In the genomic region with DNA sequence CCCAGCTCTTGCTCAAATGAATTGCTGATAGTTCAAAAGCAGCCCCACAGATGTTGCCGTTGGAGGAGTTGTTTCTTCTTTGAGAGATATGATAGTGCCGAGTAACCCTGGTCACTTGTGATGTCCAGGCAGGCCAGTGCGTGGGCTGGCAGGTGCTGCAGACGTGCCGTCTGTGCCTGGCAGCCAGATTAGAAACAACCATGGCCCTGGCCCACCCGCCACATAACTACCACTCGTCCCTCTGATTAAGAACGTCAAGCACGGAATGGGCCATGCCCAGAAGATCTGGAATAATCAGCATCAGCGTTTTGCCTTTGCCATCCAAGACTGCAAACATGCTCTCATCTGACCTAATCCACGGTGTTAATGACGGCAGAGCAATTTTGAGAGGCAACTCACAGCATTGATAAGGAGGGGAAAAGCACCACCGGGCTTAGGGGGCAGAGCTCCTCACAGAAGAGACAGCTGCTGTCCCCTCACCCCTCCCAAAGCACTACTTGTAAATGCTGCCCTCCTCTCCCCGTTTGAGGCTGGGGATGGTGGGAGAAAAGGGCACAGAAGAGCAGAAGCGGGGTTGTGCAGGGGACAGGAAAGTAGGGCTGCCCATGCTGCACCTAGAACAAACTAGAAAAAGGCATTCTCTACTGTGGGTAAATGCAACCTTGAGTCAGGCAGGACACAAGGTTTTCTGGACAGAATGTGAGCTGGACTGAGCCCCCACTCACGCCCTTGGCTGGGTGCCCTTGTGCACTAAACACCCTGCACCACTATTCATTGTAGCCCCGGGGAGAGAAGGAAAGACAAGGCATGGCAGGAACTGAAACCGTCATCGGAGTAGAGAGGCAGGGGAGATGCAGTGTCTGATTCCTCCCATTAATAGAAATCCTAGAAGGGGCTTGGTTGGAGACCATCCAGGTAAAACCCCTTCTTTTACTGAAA, we compare ENCODE assay signal across 17 cellular contexts. TPM values are rescaled to one million over a fixed set of nuclear protein-coding genes. Genes with fewer than 3 reads are reported as not detected.
DNase-seq lines count a peak whose midpoint lies in the region; ATAC-seq, FAIRE-seq and TF ChIP-seq lines count a peak whose summit lies in the region.
"Had no signal": no experiment of that assay in that cellular context is flagged by ENCODE, and none has a peak within 500 bp of the region (broad histone marks: within the 10 kb centered on the region; RNA-seq: fewer than 3 reads in every experiment).

No MANE protein-coding gene starts in this region.

- H3K27me3 ChIP-seq in SK-N-SH (ENCODE audit: insufficient read depth) (0 out of 2 replicates have a peak, but pooled peaks cover under 1% of the 10 kb centered on the region), astrocyte (ENCODE audit: insufficient read depth, low read length) (peaks cover 3% of the 10 kb centered on the region), upper lobe of right lung (no peaks in the 10 kb centered on the region)

- peaks cover 4% of the 10 kb centered on the region for H3K36me3 Mint-ChIP-seq in astrocyte (ENCODE audit: low read depth, unreplicated experiment)

- H3K36me3 ChIP-seq in SK-N-SH (replicated peaks in 1 of 2; ENCODE audit: control insufficient read depth in 1 of 2, insufficient read depth in 2 of 2, low read length in 1 of 2) (no peaks in the 10 kb centered on the region), astrocyte (ENCODE audit: insufficient read depth, low read length) (no peaks in the 10 kb centered on the region), upper lobe of right lung (no peaks in the 10 kb centered on the region)

- no peaks in the 10 kb centered on the region for H3K9me2 ChIP-seq in SK-N-SH

- no peaks in the 10 kb centered on the region for H3K79me2 ChIP-seq in SK-N-SH (ENCODE audit: insufficient read depth)
- no peaks in the 10 kb centered on the region for H3K79me2 ChIP-seq in astrocyte (ENCODE audit: insufficient read depth, low read length)

- no peak for TF ChIP-seq EP300 in SK-N-SH (IDR thresholded peaks at IDR 0.05; ENCODE audit: borderline replicate concordance in 1 of 2, low read depth in 1 of 2, low read length in 1 of 2)

- H3K9ac ChIP-seq in SK-N-SH (no peak overlapping the region), astrocyte (ENCODE audit: low read length) (no peak overlapping the region)

- H3F3A ChIP-seq in SK-N-SH (replicated peaks; ENCODE audit: insufficient read depth) = peaks cover 4% of the 10 kb centered on the region

- FAIRE-seq in astrocyte (lab: Jason Lieb, UNC) = no peak
- FAIRE-seq: A549, GM12878, RCC 7860 had no signal

- POLR2A ChIA-PET in SK-N-SH (lab: Yijun Ruan, JAX) = no interaction called here

- H3K4me3 ChIP-seq in SK-N-SH (ENCODE audit: low read depth in 2 of 2, low read length in 1 of 2) (no peak overlapping the region), astrocyte (ENCODE audit: insufficient read depth, low read depth, low read length) (no peak overlapping the region), upper lobe of right lung (no peak overlapping the region)
- H3K4me3 ChIP-seq: A549, GM12878 had no signal

- no peaks in the 10 kb centered on the region for H3K9me3 ChIP-seq in SK-N-SH
- H3K9me3 ChIP-seq in astrocyte (ENCODE audit: insufficient read depth, low read depth, low read length) = no peaks in the 10 kb centered on the region
- H3K9me3 ChIP-seq in upper lobe of right lung = no peaks in the 10 kb centered on the region
- H3K9me3 ChIP-seq: A549, Caco-2 had no signal

- H3K27ac Mint-ChIP-seq in astrocyte (ENCODE audit: unreplicated experiment) = peak overlapping the region; percentile 56

- TF ChIP-seq CTCF in SK-N-SH (IDR thresholded peaks at IDR 0.05) = no peak
- no peak for TF ChIP-seq CTCF in astrocyte (IDR thresholded peaks at IDR 0.05; ENCODE audit: insufficient read depth, low read depth, low read length)
- TF ChIP-seq CTCF in upper lobe of right lung (IDR thresholded peaks at IDR 0.05) = no peak

- H2AFZ ChIP-seq in SK-N-SH (ENCODE audit: low read depth) (no peak overlapping the region), astrocyte (ENCODE audit: low read depth, low read length) (no peak overlapping the region)

- H3K27ac ChIP-seq in SK-N-SH (ENCODE audit: low read depth in 2 of 2, low read length in 1 of 2) = no peak overlapping the region
- no peak overlapping the region for H3K27ac ChIP-seq in astrocyte (ENCODE audit: low read depth, low read length)
- H3K27ac ChIP-seq in upper lobe of right lung = no peak overlapping the region
- H3K27ac ChIP-seq: A549 had no signal

- ATAC-seq in SK-N-SH treated with all-trans-retinoic acid at 6 μM for 48 hours (no peak), left ventricle myocardium superior (peak; percentile 45), upper lobe of right lung (no peak)
- ATAC-seq: A549, GM12878 had no signal

- peaks cover 12% of the 10 kb centered on the region for H3K4me1 Mint-ChIP-seq in astrocyte (ENCODE audit: low read depth, unreplicated experiment)

- no peak for TF ChIP-seq RAD21 in SK-N-SH (IDR thresholded peaks at IDR 0.05; ENCODE audit: low read length)

- H3K4me2 ChIP-seq in SK-N-SH = no peak overlapping the region
- H3K4me2 ChIP-seq in astrocyte (ENCODE audit: low read length) = no peak overlapping the region
- H3K4me2 ChIP-seq: A549 had no signal

- intact Hi-C loops in left ventricle myocardium superior (cut with micrococcal nuclease) = no loop called here
- intact Hi-C loops in upper lobe of right lung (cut with DNase I) = loop anchor here (5.0 kb wide), 1 partner anchor 77 kb away; no protein-coding TSS in a partner anchor

- CTCF ChIA-PET in SK-N-SH (lab: Yijun Ruan, JAX) = interaction anchor here (0.6 to 3.0 kb wide), 5 partner anchors 12 to 217 kb away, joined by 3 to 12 read pairs (median 4); no protein-coding TSS in a partner anchor

- peak; percentile 63 for DNase-seq in SK-N-SH
- DNase-seq in astrocyte (ENCODE audit: low read depth) = no peak
- DNase-seq in left ventricle myocardium superior = peak; percentile 84
- peak; percentile 25 for DNase-seq in upper lobe of right lung
- no peak for DNase-seq in NCI-H1694 (lab: John Stamatoyannopoulos, UW)
- DNase-seq in medulla oblongata (ENCODE audit: extremely low spot score) = no peak
- no peak for DNase-seq in cortex of kidney (lab: John Stamatoyannopoulos, UW)
- DNase-seq: Caco-2, NCI-H1436 treated with DMSO at 0.1 percent for 48 hours, NCI-H2081 treated with DMSO at 0.1 percent for 48 hours, NCI-H226, NCI-H748 treated with DMSO at 0.1 percent for 48 hours had no signal

- peaks cover 2% of the 10 kb centered on the region for H3K9me3 Mint-ChIP-seq in astrocyte (ENCODE audit: unreplicated experiment)

- peaks cover 43% of the 10 kb centered on the region for H3K27me3 Mint-ChIP-seq in astrocyte (ENCODE audit: low read depth, unreplicated experiment)

- H3K4me1 ChIP-seq in SK-N-SH (ENCODE audit: control insufficient read depth in 1 of 2, insufficient read depth in 2 of 2, low read depth in 1 of 2, low read length in 1 of 2) (peaks cover 0 to 28% of the 10 kb centered on the region in 2 experiments; a peak in 1 of 4 replicates), astrocyte (ENCODE audit: insufficient read depth, low read length) (peaks cover 15% of the 10 kb centered on the region), upper lobe of right lung (peaks cover 32% of the 10 kb centered on the region)
- H3K4me1 ChIP-seq: A549 had no signal

- 71% methylated on average over 14 of the region's 19 CpGs for WGBS in SK-N-SH (ENCODE audit: low lambda C conversion rate)

- H4K20me1 ChIP-seq in SK-N-SH (ENCODE audit: insufficient read depth) (no peaks in the 10 kb centered on the region), astrocyte (ENCODE audit: insufficient read depth, low read length) (no peaks in the 10 kb centered on the region)

- H3K4me3 Mint-ChIP-seq in astrocyte (ENCODE audit: unreplicated experiment) = no peak overlapping the region

TF ChIP-seq in SK-N-SH, 30 proteins besides CTCF, POLR2A, EP300 and RAD21 (continues in another document):
- no peak for TF ChIP-seq SIN3A (IDR thresholded peaks at IDR 0.05; ENCODE audit: borderline replicate concordance, low read depth, low read length)
- TF ChIP-seq GABPA (IDR thresholded peaks at IDR 0.05; ENCODE audit: low read depth) = no peak
- no peak for TF ChIP-seq EZH2phosphoT487 (IDR thresholded peaks at IDR 0.05; ENCODE audit: borderline replicate concordance, low read depth)
- no peak for TF ChIP-seq JUND (IDR thresholded peaks at IDR 0.05)
- no peak for TF ChIP-seq RFX5 (IDR thresholded peaks at IDR 0.05; ENCODE audit: low read length)
- TF ChIP-seq TCF12 (IDR thresholded peaks at IDR 0.05) = no peak
- TF ChIP-seq SMC3 (IDR thresholded peaks at IDR 0.05; ENCODE audit: low read depth, low read length) = no peak

TF ChIP-seq in SK-N-SH treated with all-trans-retinoic acid at 6 μM for 48 hours, 23 proteins besides CTCF, POLR2A, EP300 and RAD21 (continues in another document):
- TF ChIP-seq CSRNP3 (CRISPR knock-in tag; IDR thresholded peaks at IDR 0.05) = no peak

RNA-seq across cellular contexts. Expression of gene CPNE5, which starts 5.3 kb away (rescaled TPM):
- 0.30 and 0.47 TPM in 2 replicates for polyA plus RNA-seq in SK-N-SH (2012; rRNA removed)
- 0.21 and 0.25 TPM in 2 replicates for polyA plus RNA-seq in SK-N-SH (2012; cell fraction: cytosol; rRNA removed)
- polyA plus RNA-seq in SK-N-SH (2012; cell fraction: nucleus; rRNA removed) = 0.47 and 0.54 TPM in 2 replicates
- total RNA-seq in astrocyte (0.11 and 0.29 TPM in 2 replicates), left ventricle myocardium superior (20.4 TPM), upper lobe of right lung (2.3 TPM)
- total RNA-seq: Caco-2, LHCN-M2 had no signal

RNA-seq across cellular contexts. Expression of gene PPIL1, which starts 30.1 kb away (rescaled TPM):
- polyA plus RNA-seq in SK-N-SH (2012; rRNA removed) = 36.6 and 48.4 TPM in 2 replicates
- 49.9 and 53.0 TPM in 2 replicates for polyA plus RNA-seq in SK-N-SH (2012; cell fraction: cytosol; rRNA removed)
- polyA plus RNA-seq in SK-N-SH (2012; cell fraction: nucleus; rRNA removed) = 6.9 and 13.6 TPM in 2 replicates
- total RNA-seq in astrocyte (34.7 and 36.6 TPM in 2 replicates), left ventricle myocardium superior (60.3 TPM), upper lobe of right lung (15.7 TPM)

RNA-seq across cellular contexts. Expression of gene C6orf89, which starts 41.3 kb away (rescaled TPM):
- 20.4 and 29.8 TPM in 2 replicates for polyA plus RNA-seq in SK-N-SH (2012; rRNA removed)
- polyA plus RNA-seq in SK-N-SH (2012; cell fraction: cytosol; rRNA removed) = 21.5 and 24.8 TPM in 2 replicates
- 17.0 and 23.2 TPM in 2 replicates for polyA plus RNA-seq in SK-N-SH (2012; cell fraction: nucleus; rRNA removed)
- 37.8 and 42.3 TPM in 2 replicates for total RNA-seq in astrocyte
- total RNA-seq in left ventricle myocardium superior = 76.6 TPM
- total RNA-seq in upper lobe of right lung = 57.9 TPM

Comparison
In these comparisons a context has a peak if more than half of its experiments do, and no peak if none do; other contexts are left out.
1. DNase-seq: peak in SK-N-SH (single experiment), left ventricle myocardium superior (single experiment) and upper lobe of right lung (single experiment); none in astrocyte (single experiment), NCI-H1694 (single experiment), medulla oblongata (single experiment) and cortex of kidney (single experiment).